Comparison of ENCODE assay signal across 8 cellular contexts in the genomic region with DNA sequence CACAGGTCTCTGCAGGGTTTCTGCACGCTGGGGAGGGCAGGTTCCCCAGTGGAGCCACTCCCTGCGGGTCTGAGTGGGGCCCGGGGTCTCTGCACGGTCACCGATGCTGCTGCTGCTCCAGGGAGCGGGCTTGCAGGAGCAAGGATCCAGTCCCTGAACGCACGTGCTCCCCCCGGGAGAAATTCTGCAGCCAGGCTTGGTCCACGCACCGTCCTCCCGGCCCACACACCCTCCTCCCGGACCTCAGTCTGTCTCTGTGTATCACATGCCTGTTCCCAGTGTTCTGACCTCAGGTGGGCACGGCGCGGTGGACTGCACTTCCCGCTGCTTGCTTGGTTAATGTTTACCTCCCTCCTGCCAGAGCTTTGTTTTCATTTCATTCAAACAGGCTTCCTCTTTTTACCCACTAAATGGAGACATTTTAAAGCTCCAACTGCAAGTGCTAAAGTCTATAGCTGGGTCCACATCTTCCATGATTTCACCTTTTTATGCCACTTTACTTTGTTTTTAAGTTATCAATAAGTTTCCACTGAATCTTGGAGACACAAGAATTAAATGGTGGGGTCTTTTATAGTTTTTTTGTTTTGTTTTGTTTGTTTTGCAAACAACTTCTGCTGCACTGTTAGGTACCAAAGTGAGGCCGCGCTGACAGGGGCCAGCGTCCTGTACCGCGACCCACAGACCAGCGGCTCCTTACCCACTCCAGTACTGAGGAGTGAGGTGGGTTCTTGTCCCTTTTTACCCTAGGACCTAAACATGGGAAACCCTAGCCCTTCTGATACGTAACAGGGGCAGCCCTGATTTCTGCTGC.
DNase-seq lines count a peak whose midpoint lies in the region; ATAC-seq, FAIRE-seq and TF ChIP-seq lines count a peak whose summit lies in the region.

No MANE protein-coding gene starts in this region.

- no peak for TF ChIP-seq RAD21 in HepG2 (CRISPR knock-in tag; IDR thresholded peaks at IDR 0.05)

- H3K27ac Mint-ChIP-seq in GM23338 = no peak overlapping the region; the same call in none of the 2 replicates

- H3K9ac ChIP-seq in BLaER1 (no peak overlapping the region), HepG2 (ENCODE audit: insufficient read depth, low read depth, low read length) (peak overlapping the region; percentile 74)

- H3K36me3 ChIP-seq in BLaER1 = no peaks in the 10 kb centered on the region
- no peaks in the 10 kb centered on the region for H3K36me3 ChIP-seq in GM23338 (ENCODE audit: insufficient read depth)
- no peaks in the 10 kb centered on the region for H3K36me3 ChIP-seq in RWPE2 (ENCODE audit: low read depth)
- H3K36me3 ChIP-seq in HepG2 (replicated peaks in 1 of 2; ENCODE audit: control insufficient read depth in 1 of 2, insufficient read depth in 2 of 2, low read length in 2 of 2) = no peaks in the 10 kb centered on the region; a peak in 1 of 5 replicates

- no TSS peak for BruUV-seq in HepG2 (replicated peaks; lab: Mats Ljungman, UMichigan)

- H3K4me1 ChIP-seq in BLaER1 (peaks cover 43% of the 10 kb centered on the region), GM23338 (ENCODE audit: insufficient read depth) (peaks cover 25% of the 10 kb centered on the region), RWPE2 (ENCODE audit: insufficient read depth, poor library complexity, severe bottlenecking) (no peaks in the 10 kb centered on the region), HepG2 (ENCODE audit: insufficient read depth, low read length) (peaks cover 56% of the 10 kb centered on the region)

- H3K4me1 Mint-ChIP-seq in GM23338 = peaks cover 41% of the 10 kb centered on the region

- H3K27me3 Mint-ChIP-seq in GM23338 (ENCODE audit: insufficient read depth, low read depth, poor library complexity) = peaks cover 28% of the 10 kb centered on the region

- intact Hi-C loops in HepG2 (cut with micrococcal nuclease; ENCODE audit: unreplicated experiment) = loop anchor here (1.0 kb wide), 1 partner anchor 36 kb away; no protein-coding TSS in a partner anchor

- peak overlapping the region; percentile 62 for H3K4me3 Mint-ChIP-seq in GM23338

- no peak for TF ChIP-seq CTCF in GM23338 (conservative IDR thresholded peaks at IDR 0.05; ENCODE audit: low read depth in 2 of 2)
- no peak for TF ChIP-seq CTCF in RWPE2 (IDR thresholded peaks at IDR 0.05; ENCODE audit: poor library complexity, severe bottlenecking)
- peak; percentile 19; the same call in 1 of the 2 replicates for TF ChIP-seq CTCF in HepG2 (CRISPR knock-in tag; IDR thresholded peaks at IDR 0.05)

- POLR2A ChIA-PET in HepG2 (lab: Yijun Ruan, JAX) = interaction anchor here (1.0 to 3.1 kb wide), 11 partner anchors 8 to 202 kb away, joined by 3 to 26 read pairs (median 4); no protein-coding TSS in a partner anchor

- in situ Hi-C loops in HepG2 (cut with HindIII; ENCODE audit: extremely low pct_ligation_motif_present, low pct_unique_long_range_greater_than_20kb) = no loop called here

- TF ChIP-seq EP300 in HepG2 (IDR thresholded peaks at IDR 0.05; ENCODE audit: low read depth in 2 of 2, low read length in 2 of 2) (peak in 1 of 2 experiments; percentile 18; a peak in 1 of 4 replicates), HepG2 (CRISPR knock-in tag; IDR thresholded peaks at IDR 0.05; ENCODE audit: borderline replicate concordance) (no peak)

- no peak for TF ChIP-seq POLR2A in HepG2 (IDR thresholded peaks at IDR 0.05; ENCODE audit: insufficient read depth in 1 of 2, low read depth in 2 of 2, low read length in 2 of 2)

- no peaks in the 10 kb centered on the region for H3K9me2 ChIP-seq in GM23338 (ENCODE audit: insufficient read depth)

- H3K27me3 ChIP-seq in BLaER1 (peaks cover 84% of the 10 kb centered on the region), GM23338 (ENCODE audit: insufficient read depth) (peaks cover 10% of the 10 kb centered on the region; the same call in 1 of the 2 replicates), RWPE2 (ENCODE audit: insufficient read depth, poor library complexity, severe bottlenecking) (peaks cover 31% of the 10 kb centered on the region), HepG2 (ENCODE audit: control insufficient read depth in 1 of 2, insufficient read depth in 2 of 2, low read length in 2 of 2) (peaks cover 4 to 35% of the 10 kb centered on the region in 2 experiments; a peak in 4 of 5 replicates)

- no peaks in the 10 kb centered on the region for H3K79me2 ChIP-seq in GM23338 (replicated peaks; ENCODE audit: insufficient read depth)
- H3K79me2 ChIP-seq in HepG2 (ENCODE audit: insufficient read depth, low read length) = no peaks in the 10 kb centered on the region

- H3K36me3 Mint-ChIP-seq in GM23338 (ENCODE audit: low read depth) = peaks cover 3% of the 10 kb centered on the region; the same call in 1 of the 3 replicates

- H4K20me1 ChIP-seq in BLaER1 (peaks cover 89% of the 10 kb centered on the region), GM23338 (replicated peaks; ENCODE audit: insufficient read depth) (no peaks in the 10 kb centered on the region), HepG2 (ENCODE audit: insufficient read depth, low read length) (no peaks in the 10 kb centered on the region; the same call in 1 of the 2 replicates)

- H2AFZ ChIP-seq in GM23338 = peak overlapping the region; percentile 90
- no peak overlapping the region for H2AFZ ChIP-seq in HepG2 (ENCODE audit: low read length)

- no peak for ATAC-seq in GM23338
- no peak for ATAC-seq in RWPE2 (ENCODE audit: low read depth)
- ATAC-seq in HepG2 = peak; percentile 60
- ATAC-seq in GM18873 (IDR thresholded peaks at IDR 0.05; ENCODE audit: low FRiP score, unreplicated experiment) = no peak
- no peak for ATAC-seq in esophagus mucosa

- CTCF ChIA-PET in HepG2 (lab: Yijun Ruan, JAX; ENCODE audit: low intra/inter-chr PET ratio, low total read pairs) = no interaction called here

- DNase-seq in GM23338 (ENCODE audit: low spot score) (no peak), RWPE2 (ENCODE audit: low spot score) (peak; percentile 47), HepG2 (ENCODE audit: low spot score) (peak; percentile 83), cerebellar nuclear complex (lab: John Stamatoyannopoulos, UW) (no peak)
- no peak for DNase-seq in central memory CD4-positive, alpha-beta T cell

- H3K9me3 Mint-ChIP-seq in GM23338 = no peaks in the 10 kb centered on the region

- H3K27ac ChIP-seq in BLaER1 = no peak overlapping the region
- H3K27ac ChIP-seq in GM23338 (ENCODE audit: low read depth) = peak overlapping the region; percentile 50; the same call in 1 of the 2 replicates
- H3K27ac ChIP-seq in RWPE2 (ENCODE audit: poor library complexity, severe bottlenecking) = no peak overlapping the region
- H3K27ac ChIP-seq in HepG2 (ENCODE audit: extremely low read length, insufficient read depth, low read length) = peak overlapping the region; percentile 87

- H3K4me3 ChIP-seq in BLaER1 = no peak overlapping the region
- H3K4me3 ChIP-seq in GM23338 = peak overlapping the region; percentile 52
- H3K4me3 ChIP-seq in RWPE2 (ENCODE audit: severe bottlenecking) = no peak overlapping the region
- peak overlapping the region; percentile 48 to 64 (median 63) for H3K4me3 ChIP-seq in HepG2 (replicated peaks in 1 of 3; ENCODE audit: insufficient read depth in 1 of 3, low read depth in 2 of 3, low read length in 3 of 3)

- H3F3A ChIP-seq in GM23338 (replicated peaks; ENCODE audit: low read depth) = peaks cover 19% of the 10 kb centered on the region

- peak overlapping the region; percentile 66 for H3K4me2 ChIP-seq in BLaER1
- H3K4me2 ChIP-seq in GM23338 = peak overlapping the region; percentile 76
- H3K4me2 ChIP-seq in HepG2 (ENCODE audit: low read depth, low read length) = peak overlapping the region; percentile 82

- WGBS in HepG2 (ENCODE audit: low lambda C conversion rate) = 1% methylated on average over 16 of the region's 24 CpGs

- no peaks in the 10 kb centered on the region for H3K9me3 ChIP-seq in BLaER1
- no peaks in the 10 kb centered on the region for H3K9me3 ChIP-seq in RWPE2 (ENCODE audit: severe bottlenecking)
- H3K9me3 ChIP-seq in HepG2 (ENCODE audit: low read length) = no peaks in the 10 kb centered on the region

- FAIRE-seq in HepG2 (lab: Jason Lieb, UNC) = peak; percentile 94

TF ChIP-seq in GM23338, 12 proteins besides CTCF, POLR2A, EP300 and RAD21:
- TF ChIP-seq JUNB (IDR thresholded peaks at IDR 0.05; ENCODE audit: unreplicated experiment) = no peak
- no peak for TF ChIP-seq ZNF114 (CRISPR knock-in tag; IDR thresholded peaks at IDR 0.05)
- no peak for TF ChIP-seq ETS1 (IDR thresholded peaks at IDR 0.05)

TF ChIP-seq in HepG2, 621 proteins besides CTCF, POLR2A, EP300 and RAD21 (continues in another document):
- TF ChIP-seq SNAI1 (CRISPR knock-in tag; IDR thresholded peaks at IDR 0.05; ENCODE audit: borderline replicate concordance) = no peak
- peak; percentile 43 for TF ChIP-seq HNRNPLL (IDR thresholded peaks at IDR 0.05; ENCODE audit: low read depth, low read length, poor library complexity, severe bottlenecking)
- TF ChIP-seq MTA1 (CRISPR knock-in tag; IDR thresholded peaks at IDR 0.05; ENCODE audit: borderline replicate concordance) = peak; percentile 76; the same call in 1 of the 2 replicates
- no peak for TF ChIP-seq E2F5 (CRISPR knock-in tag; conservative IDR thresholded peaks at IDR 0.05)
- no peak for TF ChIP-seq PREB (CRISPR knock-in tag; IDR thresholded peaks at IDR 0.05)
- no peak; the same call in 1 of the 2 replicates for TF ChIP-seq ZNF138 (CRISPR knock-in tag; IDR thresholded peaks at IDR 0.05; ENCODE audit: low read depth)

Comparison
In these comparisons a context has a peak if more than half of its experiments do, and no peak if none do; other contexts are left out.
1. H3K27ac ChIP-seq: peak in GM23338 (single experiment) and HepG2 (single experiment); none in BLaER1 (single experiment) and RWPE2 (single experiment).
2. H3K4me3 ChIP-seq: peak in GM23338 (single experiment) and HepG2 (3 of 3); none in BLaER1 (single experiment) and RWPE2 (single experiment).
3. DNase-seq: peak in RWPE2 (single experiment) and HepG2 (single experiment); none in GM23338 (single experiment), cerebellar nuclear complex (0 of 2) and central memory CD4-positive, alpha-beta T cell (single experiment).
4. Peak in every context shown above with its lines, with median percentiles within 50 percentile points of each other: H3K4me2 ChIP-seq.